ENCODE assay signal across 9 cellular contexts in the genomic region with DNA sequence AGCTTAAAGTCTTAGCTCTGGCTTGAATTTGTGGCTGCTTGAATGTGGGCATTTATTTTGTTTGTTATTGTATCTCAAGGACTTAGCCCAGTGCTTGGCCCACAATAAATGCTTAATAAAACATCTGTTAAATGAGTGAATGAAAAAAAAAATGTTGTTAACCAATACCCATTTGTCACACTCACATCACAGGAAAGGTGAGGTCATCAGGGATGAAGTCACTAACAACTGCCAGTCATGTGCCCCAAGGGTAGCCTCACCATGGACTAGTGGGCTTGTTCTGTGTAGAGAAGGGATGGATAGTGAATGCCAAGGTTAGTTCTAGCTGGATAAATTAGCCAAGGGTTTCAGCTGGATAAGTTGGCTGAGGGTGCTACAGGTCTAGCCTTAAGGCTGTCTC. TPM values are rescaled to one million over a fixed set of nuclear protein-coding genes. Genes with fewer than 3 reads are reported as not detected.
DNase-seq lines count a peak whose midpoint lies in the region; ATAC-seq, FAIRE-seq and TF ChIP-seq lines count a peak whose summit lies in the region.
"Had no signal": no experiment of that assay in that cellular context is flagged by ENCODE, and none has a peak within 500 bp of the region (broad histone marks: within the 10 kb centered on the region; RNA-seq: fewer than 3 reads in every experiment).

No MANE protein-coding gene starts in this region.

- no peaks in the 10 kb centered on the region for H3K9me3 ChIP-seq in osteoblast (ENCODE audit: low read depth, low read length)
- no peaks in the 10 kb centered on the region for H3K9me3 ChIP-seq in suprapubic skin
- H3K9me3 ChIP-seq: left ventricle myocardium inferior had no signal

- H3K27ac ChIP-seq in osteoblast (ENCODE audit: low read depth, low read length): peak overlapping the region; percentile 59
- no peak overlapping the region for H3K27ac ChIP-seq in suprapubic skin
- H3K27ac ChIP-seq: left ventricle myocardium inferior had no signal

- H3K27me3 ChIP-seq in bronchial epithelial cell (ENCODE audit: control insufficient read depth, insufficient read depth, low read length): no peaks in the 10 kb centered on the region
- no peaks in the 10 kb centered on the region for H3K27me3 ChIP-seq in osteoblast (ENCODE audit: insufficient read depth, low read length)
- no peaks in the 10 kb centered on the region for H3K27me3 ChIP-seq in suprapubic skin

- H3K79me2 ChIP-seq in osteoblast (ENCODE audit: insufficient read depth, low read length): peaks cover 62% of the 10 kb centered on the region

- TF ChIP-seq CTCF in bronchial epithelial cell (IDR thresholded peaks at IDR 0.05; ENCODE audit: insufficient read depth, low read length, severe bottlenecking) (no peak), osteoblast (IDR thresholded peaks at IDR 0.05; ENCODE audit: extremely low read depth, low read depth, low read length) (no peak), suprapubic skin (IDR thresholded peaks at IDR 0.05) (no peak)

- no peak for ATAC-seq in GM19397 (IDR thresholded peaks at IDR 0.05; ENCODE audit: unreplicated experiment)

- no peak for TF ChIP-seq POLR2A in suprapubic skin (IDR thresholded peaks at IDR 0.05)

- H2AFZ ChIP-seq in osteoblast (ENCODE audit: low read length): no peak overlapping the region

- H3K4me2 ChIP-seq in osteoblast (ENCODE audit: insufficient read depth, low read length): no peak overlapping the region

- H4K20me1 ChIP-seq in osteoblast (ENCODE audit: insufficient read depth, low read length): peaks cover 44% of the 10 kb centered on the region

- no peak for TF ChIP-seq EP300 in suprapubic skin (IDR thresholded peaks at IDR 0.05)

- FAIRE-seq in RCC 7860 (lab: Jason Lieb, UNC): no peak
- FAIRE-seq in bronchial epithelial cell (lab: Jason Lieb, UNC): no peak

- H3K4me3 ChIP-seq in bronchial epithelial cell (ENCODE audit: low read depth, low read length) (no peak overlapping the region), osteoblast (ENCODE audit: insufficient read depth, low read length) (no peak overlapping the region), suprapubic skin (no peak overlapping the region)
- H3K4me3 ChIP-seq: left ventricle myocardium inferior had no signal

- H3K4me1 ChIP-seq in osteoblast (ENCODE audit: insufficient read depth, low read length): peaks cover 22% of the 10 kb centered on the region
- H3K4me1 ChIP-seq in suprapubic skin: peaks cover 37% of the 10 kb centered on the region

- H3K36me3 ChIP-seq in bronchial epithelial cell (ENCODE audit: control insufficient read depth, insufficient read depth, low read length) (peaks cover 21% of the 10 kb centered on the region), osteoblast (ENCODE audit: insufficient read depth, low read length) (peaks cover 39% of the 10 kb centered on the region), suprapubic skin (peaks cover 33% of the 10 kb centered on the region)

- DNase-seq in GM03348 (ENCODE audit: low spot score) (peak; percentile 29), RCC 7860 (ENCODE audit: low spot score) (peak; percentile 51), bronchial epithelial cell (ENCODE audit: low read depth) (peak; percentile 86), osteoblast (ENCODE audit: insufficient read length, low spot score, missing footprints) (peak; percentile 82), suprapubic skin (ENCODE audit: low spot score in 2 of 2) (no peak), COLO829 (ENCODE audit: low spot score) (no peak)
- DNase-seq: left ventricle myocardium inferior, NCI-H748 treated with DMSO at 0.1 percent for 48 hours had no signal

RNA-seq across cellular contexts. Expression of a gene that starts 3.0 kb away (rescaled TPM):
- total RNA-seq in bronchial epithelial cell: 93.7 and 125 TPM in 2 replicates
- total RNA-seq in osteoblast: 147 and 151 TPM in 2 replicates
- total RNA-seq in suprapubic skin: 10 to 100 TPM; 66.8 to 84.3 (median 77.0) TPM

RNA-seq across cellular contexts. Expression of a gene that starts 10.8 kb away (rescaled TPM):
- total RNA-seq in bronchial epithelial cell: 28.4 and 29.1 TPM in 2 replicates
- total RNA-seq in osteoblast: under 0.01 and 0.72 TPM in 2 replicates
- 10 to 100 TPM; 31.0 to 50.1 (median 42.2) TPM for total RNA-seq in suprapubic skin

RNA-seq across cellular contexts. Expression of a gene that starts 22.0 kb away (rescaled TPM):
- total RNA-seq in bronchial epithelial cell: 94.2 and 143 TPM in 2 replicates
- total RNA-seq in osteoblast: 56.6 and 65.5 TPM in 2 replicates
- total RNA-seq in suprapubic skin: 10 to 100 TPM; 37.4 to 54.1 (median 49.3) TPM

RNA-seq across cellular contexts. Expression of a gene that starts 50.9 kb away (rescaled TPM):
- 7.1 and 9.5 TPM in 2 replicates for total RNA-seq in bronchial epithelial cell
- total RNA-seq in osteoblast: 6.2 and 8.3 TPM in 2 replicates
- total RNA-seq in suprapubic skin: 10 to 100 TPM in 3 of 4 donors, 1 to 10 TPM in 1; 7.6 to 16.7 (median 11.7) TPM

RNA-seq across cellular contexts. Expression of a gene that starts 58.1 kb away (rescaled TPM):
- total RNA-seq in bronchial epithelial cell (5.0 and 5.5 TPM in 2 replicates), osteoblast (33.3 and 35.5 TPM in 2 replicates), suprapubic skin (10 to 100 TPM; 21.6 to 70.0 (median 27.4) TPM)

Comparison
In these comparisons a context has a peak if more than half of its experiments do, and no peak if none do; other contexts are left out.
1. DNase-seq: peak in GM03348 (single experiment), RCC 7860 (single experiment), bronchial epithelial cell (single experiment) and osteoblast (single experiment); none in suprapubic skin (0 of 2) and COLO829 (single experiment).
2. RNA of a gene that starts 10.8 kb away (total RNA-seq): 31.0 to 50.1 TPM in suprapubic skin and 28.4 to 29.1 TPM in bronchial epithelial cell; under 0.01 to 0.72 TPM in osteoblast; every median in the first group is over 10 times any median in the second.